14 cellular contexts compared by ENCODE assay signal in genomic region chr4:87445964-87446363, GRCh38. TPM values are rescaled to one million over a fixed set of nuclear protein-coding genes. Genes with fewer than 3 reads are reported as not detected.
DNase-seq lines count a peak whose midpoint lies in the region; ATAC-seq and TF ChIP-seq lines count a peak whose summit lies in the region.
"Had no signal": no experiment of that assay in that cellular context is flagged by ENCODE, and none has a peak within 500 bp of the region (broad histone marks: within the 10 kb centered on the region; RNA-seq: fewer than 3 reads in every experiment).

No MANE protein-coding gene starts in this region.

- H3K9ac ChIP-seq in IMR-90 (ENCODE audit: low read depth, low read length): no peak overlapping the region
- H3K9ac ChIP-seq: BLaER1 treated with 17β-estradiol and CSF1 and Interleukin-3, amounts not matched to agents 10 nM and 100 nM; GM23248 had no signal

- intact Hi-C loops in IMR-90 (cut with micrococcal nuclease) (no loop called here), left colon (cut with DNase I, micrococcal nuclease) (no loop called here), testis (cut with DNase I; ENCODE audit: low total_unique reads) (no loop called here)

- H3K9me1 ChIP-seq in IMR-90 (ENCODE audit: insufficient read depth, low read length): no peaks in the 10 kb centered on the region

- H3K56ac ChIP-seq in IMR-90 (ENCODE audit: extremely low read depth, insufficient read depth, low read length): no peak overlapping the region

- H3K36me3 Mint-ChIP-seq in effector memory CD8-positive, alpha-beta T cell (ENCODE audit: insufficient read depth): peaks cover 17% of the 10 kb centered on the region

- no peak overlapping the region for H3K18ac ChIP-seq in IMR-90 (ENCODE audit: low read depth, low read length)

- no TSS peak for BruUV-seq in IMR-90 (replicated peaks; lab: Mats Ljungman, UMichigan)

- no peak overlapping the region for H2AK5ac ChIP-seq in IMR-90 (ENCODE audit: low read depth, low read length)

- no CpG with 5 or more reads among the region's 3 CpGs for WGBS in IMR-90 (ENCODE audit: extremely low coverage in 2 of 2, insufficient read length in 1 of 2), 2 experiments
- WGBS in testis, 2 donors: 74 to 78% methylated on average over 3 of the region's 3 CpGs

- no peak overlapping the region for H3K27ac ChIP-seq in IMR-90 (ENCODE audit: insufficient read depth, low read length)
- no peak overlapping the region for H3K27ac ChIP-seq in testis
- H3K27ac ChIP-seq: BLaER1 treated with 17β-estradiol and CSF1 and Interleukin-3, amounts not matched to agents 10 nM and 100 nM; GM23248 had no signal

- CTCF ChIA-PET in IMR-90 (lab: Yijun Ruan, JAX): interaction anchor here (0.7 kb wide), 2 partner anchors 49 to 628 kb away, joined by 3 to 5 read pairs; no protein-coding TSS in a partner anchor

- no peak overlapping the region for H2BK20ac ChIP-seq in IMR-90 (ENCODE audit: low read depth, low read length)

- TF ChIP-seq POLR2A in IMR-90 (IDR thresholded peaks at IDR 0.05; ENCODE audit: low read depth, low read length): no peak
- TF ChIP-seq POLR2A in testis (IDR thresholded peaks at IDR 0.05): no peak

- no peak for ATAC-seq in IMR-90 (ENCODE audit: low read depth)
- ATAC-seq in effector memory CD8-positive, alpha-beta T cell (replicated peaks): no peak
- ATAC-seq in left colon: peak; percentile 70
- ATAC-seq: GM12878 had no signal

- dilution Hi-C loops in IMR-90 (cut with HindIII; ENCODE audit: low sequenced_read_pairs, unreplicated experiment): no loop called here

- in situ Hi-C loops in IMR-90 (cut with MboI; ENCODE audit: low sequenced_read_pairs): no loop called here

- H4K20me1 ChIP-seq in IMR-90 (ENCODE audit: insufficient read depth, low read length): no peaks in the 10 kb centered on the region
- H4K20me1 ChIP-seq: BLaER1 treated with 17β-estradiol and CSF1 and Interleukin-3, amounts not matched to agents 10 nM and 100 nM had no signal

- H4K5ac ChIP-seq in IMR-90 (ENCODE audit: low read depth, low read length): no peak overlapping the region

- POLR2A ChIA-PET in IMR-90 (lab: Charles Lee; ENCODE audit: unreplicated experiment): no interaction called here

- H4K91ac ChIP-seq in IMR-90 (ENCODE audit: insufficient read depth, low read depth, low read length): no peak overlapping the region

- no peak overlapping the region for H2AFZ ChIP-seq in IMR-90 (replicated peaks; ENCODE audit: low read length, poor library complexity)
- H2AFZ ChIP-seq: GM23248 had no signal

- DNase-seq in IMR-90 (no peak), left colon (no peak), testis (peak; percentile 21), iPS-NIHi11 (ENCODE audit: low spot score) (no peak), NCI-H524 treated with DMSO at 0.1 percent for 48 hours (lab: John Stamatoyannopoulos, UW) (no peak), BE2C (no peak)
- DNase-seq in effector memory CD8-positive, alpha-beta T cell: no peak
- DNase-seq: AML-193; CD4-positive, CD25-positive, alpha-beta regulatory T cell; DMS79; GM23248; H7 had no signal

- H3K4me3 ChIP-seq in IMR-90 (ENCODE audit: insufficient read depth, low read depth, low read length): no peak overlapping the region
- no peak overlapping the region for H3K4me3 ChIP-seq in testis
- no peak overlapping the region for H3K4me3 ChIP-seq in BE2C (ENCODE audit: low read depth, low read length)
- H3K4me3 ChIP-seq: BLaER1 treated with 17β-estradiol and CSF1 and Interleukin-3, amounts not matched to agents 10 nM and 100 nM; GM12878; GM23248 had no signal

- no peak for TF ChIP-seq RAD21 in IMR-90 (IDR thresholded peaks at IDR 0.05; ENCODE audit: low read length)

- no peaks in the 10 kb centered on the region for H3K27me3 ChIP-seq in IMR-90 (ENCODE audit: control insufficient read depth, insufficient read depth, low read length)
- H3K27me3 ChIP-seq in testis: no peaks in the 10 kb centered on the region
- H3K27me3 ChIP-seq in BE2C: no peaks in the 10 kb centered on the region
- H3K27me3 ChIP-seq: BLaER1 treated with 17β-estradiol and CSF1 and Interleukin-3, amounts not matched to agents 10 nM and 100 nM had no signal

- H3K79me1 ChIP-seq in IMR-90 (ENCODE audit: low read depth in 1 of 2, low read length in 2 of 2): no peaks in the 10 kb centered on the region; a peak in 2 of 4 replicates

- no peak overlapping the region for H4K8ac ChIP-seq in IMR-90 (ENCODE audit: low read depth in 2 of 2, low read length in 2 of 2)

- no peak overlapping the region for H3K4me2 ChIP-seq in IMR-90 (ENCODE audit: low read depth, low read length)
- H3K4me2 ChIP-seq: BLaER1 treated with 17β-estradiol and CSF1 and Interleukin-3, amounts not matched to agents 10 nM and 100 nM had no signal

- no peak overlapping the region for H3K23ac ChIP-seq in IMR-90 (ENCODE audit: low read depth, low read length)

- H3K9me3 ChIP-seq in IMR-90 (ENCODE audit: control insufficient read depth, insufficient read depth, low read length) (no peaks in the 10 kb centered on the region), testis (no peaks in the 10 kb centered on the region), BE2C (no peaks in the 10 kb centered on the region)
- H3K9me3 ChIP-seq: BLaER1 treated with 17β-estradiol and CSF1 and Interleukin-3, amounts not matched to agents 10 nM and 100 nM had no signal

- peak overlapping the region; percentile 37 for H2AK9ac ChIP-seq in IMR-90 (replicated peaks; ENCODE audit: low read depth, low read length, poor library complexity)

- H3K9me3 Mint-ChIP-seq in effector memory CD8-positive, alpha-beta T cell: no peaks in the 10 kb centered on the region
- H3K9me3 Mint-ChIP-seq: CD4-positive, CD25-positive, alpha-beta regulatory T cell had no signal

- no peak overlapping the region for H2BK120ac ChIP-seq in IMR-90 (ENCODE audit: low read depth, low read length)

- H3K27ac Mint-ChIP-seq in effector memory CD8-positive, alpha-beta T cell: peak overlapping the region; percentile 33 to 69
- H3K27ac Mint-ChIP-seq: CD4-positive, CD25-positive, alpha-beta regulatory T cell had no signal

- H3K4me1 Mint-ChIP-seq in effector memory CD8-positive, alpha-beta T cell (ENCODE audit: low read depth in 2 of 2): peaks cover 0 to 4% of the 10 kb centered on the region in 2 donors

- no peaks in the 10 kb centered on the region for H3K27me3 Mint-ChIP-seq in effector memory CD8-positive, alpha-beta T cell
- H3K27me3 Mint-ChIP-seq: CD4-positive, CD25-positive, alpha-beta regulatory T cell had no signal

- no peak overlapping the region for H3K4me3 Mint-ChIP-seq in effector memory CD8-positive, alpha-beta T cell
- H3K4me3 Mint-ChIP-seq: CD4-positive, CD25-positive, alpha-beta regulatory T cell had no signal

- H3K4me1 ChIP-seq in IMR-90 (ENCODE audit: control insufficient read depth, insufficient read depth, low read length) (no peaks in the 10 kb centered on the region), testis (no peaks in the 10 kb centered on the region), BE2C (0 out of 2 replicates have a peak, but pooled peaks cover 2% of the 10 kb centered on the region)
- H3K4me1 ChIP-seq: BLaER1 treated with 17β-estradiol and CSF1 and Interleukin-3, amounts not matched to agents 10 nM and 100 nM had no signal

- H3K14ac ChIP-seq in IMR-90 (replicated peaks; ENCODE audit: low read depth, low read length): no peak overlapping the region

- no peak overlapping the region for H2BK5ac ChIP-seq in IMR-90 (ENCODE audit: low read depth, low read length, poor library complexity, severe bottlenecking)

- TF ChIP-seq CTCF in IMR-90 (conservative IDR thresholded peaks at IDR 0.05; ENCODE audit: low read depth, low read length) (no peak), testis (IDR thresholded peaks at IDR 0.05) (no peak), BE2C (IDR thresholded peaks at IDR 0.05; ENCODE audit: low read depth, low read length) (no peak)

- H2BK15ac ChIP-seq in IMR-90 (ENCODE audit: low read depth, low read length): no peak overlapping the region

- H3K4ac ChIP-seq in IMR-90 (ENCODE audit: low read depth, low read length): no peak overlapping the region

- H3K36me3 ChIP-seq in IMR-90 (ENCODE audit: control insufficient read depth, insufficient read depth, low read length) (peaks cover 6% of the 10 kb centered on the region), testis (ENCODE audit: low read depth, missing control alignments) (no peaks in the 10 kb centered on the region), BE2C (peaks cover 21% of the 10 kb centered on the region)

TF ChIP-seq in IMR-90, 13 proteins besides CTCF, POLR2A, EP300 and RAD21:
- no peak for TF ChIP-seq MAZ (IDR thresholded peaks at IDR 0.05; ENCODE audit: borderline replicate concordance, low read depth, low read length)

RNA-seq across cellular contexts. Expression of gene NUDT9, which starts 23.6 kb away (rescaled TPM):
- total RNA-seq in IMR-90 (2012; rRNA removed): 10.0 and 14.2 TPM in 2 replicates
- polyA plus RNA-seq in IMR-90 (2012; rRNA removed): 19.3 and 23.5 TPM in 2 replicates
- polyA plus RNA-seq in IMR-90 (2012; cell fraction: cytosol; rRNA removed): 16.4 and 19.1 TPM in 2 replicates
- 9.4 and 18.5 TPM in 2 replicates for polyA plus RNA-seq in IMR-90 (2012; cell fraction: nucleus; rRNA removed; ENCODE audit: low replicate concordance)
- total RNA-seq in left colon: 10 to 100 TPM; 27.8 to 35.9 TPM
- 10 to 100 TPM; 28.4 to 38.0 TPM for total RNA-seq in testis
- 45.0 TPM for polyA plus RNA-seq in testis (ENCODE audit: insufficient read depth, low read depth, low replicate concordance)
- polyA plus RNA-seq in BE2C (2012; ENCODE audit: insufficient read depth, insufficient read length, low read depth): 39.2 TPM

RNA-seq across cellular contexts. Expression of gene HSD17B11, which starts 55.0 kb away (rescaled TPM):
- total RNA-seq in IMR-90 (2012; rRNA removed): 11.3 and 28.6 TPM in 2 replicates
- 8.4 and 12.0 TPM in 2 replicates for polyA plus RNA-seq in IMR-90 (2012; rRNA removed)
- polyA plus RNA-seq in IMR-90 (2012; cell fraction: cytosol; rRNA removed): 1.6 and 1.7 TPM in 2 replicates
- polyA plus RNA-seq in IMR-90 (2012; cell fraction: nucleus; rRNA removed; ENCODE audit: low replicate concordance): 0.26 and 4.4 TPM in 2 replicates
- 100 to 1,000 TPM; 243 to 253 TPM for total RNA-seq in left colon
- total RNA-seq in testis: 10 to 100 TPM; 22.7 to 24.2 TPM
- polyA plus RNA-seq in testis (ENCODE audit: insufficient read depth, low read depth, low replicate concordance): 21.3 TPM
- polyA plus RNA-seq in BE2C (2012; ENCODE audit: insufficient read depth, insufficient read length, low read depth): 29.9 TPM
